Comparison of ENCODE assay signal across 8 cellular contexts in the genomic region with DNA sequence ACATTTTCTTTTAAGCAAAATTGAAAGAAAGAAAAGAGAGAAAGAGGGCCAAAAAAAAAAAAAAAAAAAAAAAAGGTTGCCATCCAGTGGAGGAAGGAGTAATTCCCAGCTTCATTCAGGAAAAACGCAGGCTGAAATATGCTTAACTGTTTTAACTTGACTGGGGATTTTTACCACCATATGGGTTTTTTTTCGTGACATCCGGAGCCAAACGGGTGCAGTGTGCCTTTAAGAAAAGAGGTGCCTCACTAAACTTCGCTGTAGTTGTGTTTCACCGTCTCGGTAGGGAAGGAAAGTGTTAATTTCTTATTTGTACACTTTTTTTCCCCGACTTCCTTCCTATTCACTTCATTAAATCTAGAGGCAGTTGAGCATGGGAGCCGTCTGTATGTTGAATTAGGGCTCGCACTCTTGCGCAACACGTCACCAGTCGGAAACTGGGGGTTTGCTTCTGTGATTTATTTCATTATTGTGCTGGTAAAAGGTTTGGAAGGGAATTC.
A peak's percentile ranks its signal among the peaks of the same experiment; 100 is the strongest.
DNase-seq lines count a peak whose midpoint lies in the region; ATAC-seq and TF ChIP-seq lines count a peak whose summit lies in the region.

No MANE protein-coding gene starts in this region.

- H3K36me3 Mint-ChIP-seq in activated T-helper 2 cell treated with anti-CD3 and anti-CD28 coated beads, Interferon-gamma antibody, Interleukin-2, Interleukin-4, amounts not matched to agents 10 μg/mL and 5 μg/mL and 100 μg/mL, durations not matched to agents 14 hours and 24 hours and 36 hours (ENCODE audit: low read depth) = peaks cover 21% of the 10 kb centered on the region

- intact Hi-C loops in activated T-helper 2 cell treated with anti-CD3 and anti-CD28 coated beads, Interferon-gamma antibody, Interleukin-2, Interleukin-4, amounts not matched to agents 10 μg/mL and 5 μg/mL and 100 μg/mL, durations not matched to agents 14 hours and 24 hours and 36 hours (cut with micrococcal nuclease) = loop anchor here (1.0 to 5.0 kb wide), 4 partner anchors 31 to 684 kb away; a partner anchor contains a TSS
- intact Hi-C loops in vagina (cut with DNase I) = no loop called here

- H3K9me3 ChIP-seq in AG04450 (ENCODE audit: control insufficient read depth, insufficient read depth, low read length) (no peaks in the 10 kb centered on the region), gastroesophageal sphincter (no peaks in the 10 kb centered on the region), vagina (no peaks in the 10 kb centered on the region)

- peak overlapping the region; percentile 98 for H3K27ac Mint-ChIP-seq in activated T-helper 2 cell treated with anti-CD3 and anti-CD28 coated beads, Interferon-gamma antibody, Interleukin-2, Interleukin-4, amounts not matched to agents 10 μg/mL and 5 μg/mL and 100 μg/mL, durations not matched to agents 14 hours and 24 hours and 36 hours

- DNase-seq in AG04450 (ENCODE audit: low read depth, low spot score) = no peak
- peak; percentile 48 for DNase-seq in NOMO-1 treated with dmso at 0.1 percent for 144 hours (lab: John Stamatoyannopoulos, UW; ENCODE audit: unreplicated experiment)
- peak; percentile 25 for DNase-seq in activated T-helper 2 cell treated with anti-CD3 and anti-CD28 coated beads, Interferon-gamma antibody, Interleukin-2, Interleukin-4, amounts not matched to agents 10 μg/mL and 5 μg/mL and 100 μg/mL, durations not matched to agents 14 hours and 24 hours and 36 hours (ENCODE audit: low spot score)
- DNase-seq in occipital lobe (lab: John Stamatoyannopoulos, UW) = peak; percentile 6
- DNase-seq in vagina (ENCODE audit: extremely low spot score in 2 of 2) = no peak

- TF ChIP-seq POLR2A in gastroesophageal sphincter (IDR thresholded peaks at IDR 0.05) (no peak), vagina (IDR thresholded peaks at IDR 0.05) (no peak)

- peak overlapping the region; percentile 94 for H3K4me3 Mint-ChIP-seq in activated T-helper 2 cell treated with anti-CD3 and anti-CD28 coated beads, Interferon-gamma antibody, Interleukin-2, Interleukin-4, amounts not matched to agents 10 μg/mL and 5 μg/mL and 100 μg/mL, durations not matched to agents 14 hours and 24 hours and 36 hours (ENCODE audit: low read depth)

- 0 to 2% methylated on average over 8 to 13 of the region's 13 CpGs for WGBS in gastroesophageal sphincter (ENCODE audit: low coverage in 1 of 2), 2 donors

- POLR2A ChIA-PET in AG04450 (lab: Yijun Ruan, JAX) = interaction anchor here (0.7 kb wide), 2 partner anchors 81 to 335 kb away, joined by 5 to 10 read pairs; no protein-coding TSS in a partner anchor

- ATAC-seq in GM18873 (IDR thresholded peaks at IDR 0.05; ENCODE audit: low FRiP score, unreplicated experiment) = peak; percentile 56
- ATAC-seq in HG03135 (IDR thresholded peaks at IDR 0.05; ENCODE audit: unreplicated experiment) = peak; percentile 42
- peak; percentile 40 for ATAC-seq in gastroesophageal sphincter

- H3K27me3 ChIP-seq in AG04450 (ENCODE audit: control insufficient read depth, insufficient read depth, low read length) = no peaks in the 10 kb centered on the region
- no peaks in the 10 kb centered on the region for H3K27me3 ChIP-seq in gastroesophageal sphincter
- no peaks in the 10 kb centered on the region for H3K27me3 ChIP-seq in vagina

- H3K4me1 ChIP-seq in gastroesophageal sphincter (peaks cover 0 to 34% (median 7%) of the 10 kb centered on the region in 3 donors), vagina (peaks cover 52% of the 10 kb centered on the region)

- H3K27ac ChIP-seq in AG04450 (ENCODE audit: low read depth, low read length) (peak overlapping the region; percentile 76), gastroesophageal sphincter (peak overlapping the region; percentile 57 to 77 (median 70)), vagina (peak overlapping the region; percentile 77)

- H3K4me1 Mint-ChIP-seq in activated T-helper 2 cell treated with anti-CD3 and anti-CD28 coated beads, Interferon-gamma antibody, Interleukin-2, Interleukin-4, amounts not matched to agents 10 μg/mL and 5 μg/mL and 100 μg/mL, durations not matched to agents 14 hours and 24 hours and 36 hours (ENCODE audit: low read depth) = peaks cover 43% of the 10 kb centered on the region

- TF ChIP-seq CTCF in AG04450 (IDR thresholded peaks at IDR 0.05; ENCODE audit: low read depth, low read length) = 0 out of 2 replicates have a peak, but pooled peaks have one; percentile 22
- TF ChIP-seq CTCF in gastroesophageal sphincter (IDR thresholded peaks at IDR 0.05) = no peak
- no peak for TF ChIP-seq CTCF in vagina (IDR thresholded peaks at IDR 0.05)

- H3K36me3 ChIP-seq in gastroesophageal sphincter (peaks cover 0 to 4% of the 10 kb centered on the region in 2 donors), vagina (no peaks in the 10 kb centered on the region)

- TF ChIP-seq EP300 in gastroesophageal sphincter (IDR thresholded peaks at IDR 0.05) = no peak

- H3K4me3 ChIP-seq in AG04450 (ENCODE audit: low read depth, low read length) (peak overlapping the region; percentile 64), gastroesophageal sphincter (peak overlapping the region; percentile 49 to 93), vagina (peak overlapping the region; percentile 49 to 50)

- H3K9me3 Mint-ChIP-seq in activated T-helper 2 cell treated with anti-CD3 and anti-CD28 coated beads, Interferon-gamma antibody, Interleukin-2, Interleukin-4, amounts not matched to agents 10 μg/mL and 5 μg/mL and 100 μg/mL, durations not matched to agents 14 hours and 24 hours and 36 hours = no peaks in the 10 kb centered on the region

- CTCF ChIA-PET in AG04450 (lab: Charles Lee) = interaction anchor here (0.6 to 4.7 kb wide), 5 partner anchors 25 to 923 kb away, joined by 3 to 22 read pairs (median 3); no protein-coding TSS in a partner anchor

- H3K27me3 Mint-ChIP-seq in activated T-helper 2 cell treated with anti-CD3 and anti-CD28 coated beads, Interferon-gamma antibody, Interleukin-2, Interleukin-4, amounts not matched to agents 10 μg/mL and 5 μg/mL and 100 μg/mL, durations not matched to agents 14 hours and 24 hours and 36 hours (ENCODE audit: low read depth) = no peaks in the 10 kb centered on the region

Comparison
In these comparisons a context has a peak if more than half of its experiments do, and no peak if none do; other contexts are left out.
1. DNase-seq: peak in NOMO-1 treated with dmso at 0.1 percent for 144 hours (single experiment), activated T-helper 2 cell treated with anti-CD3 and anti-CD28 coated beads, Interferon-gamma antibody, Interleukin-2, Interleukin-4, amounts not matched to agents 10 μg/mL and 5 μg/mL and 100 μg/mL, durations not matched to agents 14 hours and 24 hours and 36 hours (single experiment) and occipital lobe (single experiment); none in AG04450 (single experiment) and vagina (0 of 2).
2. Peak in every context shown above with its lines, with median percentiles within 50 percentile points of each other: H3K27ac ChIP-seq, H3K4me3 ChIP-seq and ATAC-seq.